2 cellular contexts compared by ENCODE assay signal in the genomic region with DNA sequence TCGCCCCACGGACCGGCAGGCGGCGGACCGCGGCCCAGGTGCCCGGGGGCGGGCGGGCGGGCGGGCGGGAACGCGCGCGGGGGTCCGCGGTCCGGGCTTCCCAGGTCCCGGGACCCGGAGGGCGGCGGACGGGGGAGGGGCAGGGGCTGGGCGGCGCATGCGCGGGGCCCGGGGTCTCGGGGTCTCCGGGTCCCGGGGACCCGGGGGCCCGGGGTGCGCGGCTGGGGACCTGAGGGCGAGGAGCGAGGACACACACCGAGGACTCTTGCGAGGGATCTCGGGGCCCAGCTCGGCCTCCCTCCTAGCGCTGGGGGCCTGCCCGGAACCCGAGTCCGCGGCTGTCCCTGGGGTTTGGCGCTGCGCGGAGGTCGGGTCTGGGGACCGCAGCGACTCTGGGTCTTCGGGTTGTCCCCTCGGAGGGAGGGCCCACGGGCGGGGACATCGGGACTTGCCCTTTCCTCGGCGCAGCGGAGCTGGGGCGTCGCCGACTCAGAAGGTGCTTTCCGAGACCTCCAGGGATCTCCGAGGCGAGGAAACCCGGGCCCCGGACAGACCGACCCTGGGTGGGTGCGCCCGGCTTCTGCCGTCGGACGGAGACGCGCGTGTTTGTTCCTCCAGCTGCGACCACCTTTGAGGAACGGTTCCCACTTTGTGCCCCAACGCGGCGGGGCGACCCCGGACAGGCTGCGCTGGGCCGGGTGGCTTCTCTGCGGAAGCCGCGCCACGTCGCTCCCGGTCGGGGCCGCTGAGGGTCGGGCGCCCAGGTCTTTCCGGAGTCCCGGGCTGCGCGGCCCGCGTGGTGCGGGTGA.
TF ChIP-seq lines count a peak whose summit lies in the region.

No MANE protein-coding gene starts in this region.

TF ChIP-seq in IMR-90, 13 proteins besides CTCF, POLR2A, EP300 and RAD21:
- no peak for TF ChIP-seq MXI1 (IDR thresholded peaks at IDR 0.05; ENCODE audit: borderline replicate concordance, low read depth, low read length)
- TF ChIP-seq CHD1 (IDR thresholded peaks at IDR 0.05; ENCODE audit: low read depth, low read length), result no peak
- no peak for TF ChIP-seq BHLHE40 (IDR thresholded peaks at IDR 0.05; ENCODE audit: low read depth, low read length)
- TF ChIP-seq NFE2L2 (IDR thresholded peaks at IDR 0.05; ENCODE audit: low read depth, low read length), result no peak
- no peak for TF ChIP-seq RFX5 (IDR thresholded peaks at IDR 0.05; ENCODE audit: low read depth, low read length)
- no peak for TF ChIP-seq RCOR1 (IDR thresholded peaks at IDR 0.05; ENCODE audit: insufficient replicate concordance, low read length)
- TF ChIP-seq MAFK (IDR thresholded peaks at IDR 0.05; ENCODE audit: low read depth, low read length), result no peak
- no peak for TF ChIP-seq SMC3 (IDR thresholded peaks at IDR 0.05; ENCODE audit: low read depth, low read length)
- TF ChIP-seq FOS (IDR thresholded peaks at IDR 0.05; ENCODE audit: low read depth, low read length), result no peak
- TF ChIP-seq, protein P1, sequence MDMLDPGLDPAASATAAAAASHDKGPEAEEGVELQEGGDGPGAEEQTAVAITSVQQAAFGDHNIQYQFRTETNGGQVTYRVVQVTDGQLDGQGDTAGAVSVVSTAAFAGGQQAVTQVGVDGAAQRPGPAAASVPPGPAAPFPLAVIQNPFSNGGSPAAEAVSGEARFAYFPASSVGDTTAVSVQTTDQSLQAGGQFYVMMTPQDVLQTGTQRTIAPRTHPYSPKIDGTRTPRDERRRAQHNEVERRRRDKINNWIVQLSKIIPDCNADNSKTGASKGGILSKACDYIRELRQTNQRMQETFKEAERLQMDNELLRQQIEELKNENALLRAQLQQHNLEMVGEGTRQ (IDR thresholded peaks at IDR 0.05; ENCODE audit: low read depth, low read length), result no peak

TF ChIP-seq in H1, 55 proteins besides CTCF, POLR2A, EP300 and RAD21:
- TF ChIP-seq CBX8 (IDR thresholded peaks at IDR 0.05; ENCODE audit: borderline replicate concordance, low read depth, low read length) (no peak), RBBP5 (IDR thresholded peaks at IDR 0.05; ENCODE audit: borderline replicate concordance, low read depth, low read length) (0 out of 2 replicates have a peak, but pooled peaks have one; percentile 22), EZH2 (IDR thresholded peaks at IDR 0.05; ENCODE audit: low read depth, low read length, severe bottlenecking) (peak; percentile 78), SRF (IDR thresholded peaks at IDR 0.05; ENCODE audit: low read depth, low read length) (no peak), NRF1 (IDR thresholded peaks at IDR 0.05; ENCODE audit: low read depth, low read length) (peak; percentile 30; the same call in 1 of the 2 replicates), KDM4A (IDR thresholded peaks at IDR 0.05; ENCODE audit: low read depth, low read length, severe bottlenecking) (peak; percentile 90), NANOG (IDR thresholded peaks at IDR 0.05; ENCODE audit: insufficient read depth, low read depth, low read length, poor library complexity, severe bottlenecking) (no peak), SUZ12 (IDR thresholded peaks at IDR 0.05; ENCODE audit: low read length) (peak; percentile 79), SAP30 (IDR thresholded peaks at IDR 0.05; ENCODE audit: insufficient read depth, insufficient replicate concordance, low read length) (no peak), YY1 (IDR thresholded peaks at IDR 0.05; ENCODE audit: low read depth, low read length) (no peak), SP2 (IDR thresholded peaks at IDR 0.05; ENCODE audit: low read length) (no peak), SIRT6 (IDR thresholded peaks at IDR 0.05; ENCODE audit: low read length) (no peak), JUN (IDR thresholded peaks at IDR 0.05; ENCODE audit: low read depth, low read length) (no peak)
- TF ChIP-seq, protein P2, sequence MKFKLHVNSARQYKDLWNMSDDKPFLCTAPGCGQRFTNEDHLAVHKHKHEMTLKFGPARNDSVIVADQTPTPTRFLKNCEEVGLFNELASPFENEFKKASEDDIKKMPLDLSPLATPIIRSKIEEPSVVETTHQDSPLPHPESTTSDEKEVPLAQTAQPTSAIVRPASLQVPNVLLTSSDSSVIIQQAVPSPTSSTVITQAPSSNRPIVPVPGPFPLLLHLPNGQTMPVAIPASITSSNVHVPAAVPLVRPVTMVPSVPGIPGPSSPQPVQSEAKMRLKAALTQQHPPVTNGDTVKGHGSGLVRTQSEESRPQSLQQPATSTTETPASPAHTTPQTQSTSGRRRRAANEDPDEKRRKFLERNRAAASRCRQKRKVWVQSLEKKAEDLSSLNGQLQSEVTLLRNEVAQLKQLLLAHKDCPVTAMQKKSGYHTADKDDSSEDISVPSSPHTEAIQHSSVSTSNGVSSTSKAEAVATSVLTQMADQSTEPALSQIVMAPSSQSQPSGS (IDR thresholded peaks at IDR 0.05; ENCODE audit: low read length), result no peak
TF ChIP-seq in H1: peak in this region for 5.
